20 cellular contexts compared by ENCODE assay signal in genomic region chr11:44418438-44418795, GRCh38.
"Had no signal": no experiment of that assay in that cellular context is flagged by ENCODE, and none has a peak within 500 bp of the region (broad histone marks: within the 10 kb centered on the region; RNA-seq: fewer than 3 reads in every experiment).

No MANE protein-coding gene starts in this region.

- H3K27ac ChIP-seq: epithelial cell of prostate, esophagus muscularis mucosa, gastrocnemius medialis, heart right ventricle, right lobe of liver, spleen, tibial artery, upper lobe of right lung, vagina had no signal

- H3K27ac Mint-ChIP-seq: natural killer cell treated with Interleukin-12 subunit alpha and Interleukin-12 subunit beta and Interleukin-15 and Interleukin-18, amount 100 ng/mL, for 72 hours; stimulated activated memory B cell treated with anti-CD40 and anti-IgM and Interleukin-4, amounts not matched to agents 10 μg/mL and 1 μg/mL and 100 μg/mL, for 72 hours; stimulated activated naive CD8-positive, alpha-beta T cell treated with anti-CD3 and anti-CD28 coated beads, Interleukin-15, Interleukin-2, amounts not matched to agents 100 ng/mL and 50 ng/mL, for 24 hours had no signal

- H3K4me3 ChIP-seq: esophagus muscularis mucosa, gastrocnemius medialis, heart right ventricle, mucosa of descending colon, right lobe of liver, spleen, tibial artery, upper lobe of right lung, vagina had no signal

- H3K36me3 Mint-ChIP-seq: natural killer cell treated with Interleukin-12 subunit alpha and Interleukin-12 subunit beta and Interleukin-15 and Interleukin-18, amount 100 ng/mL, for 72 hours; stimulated activated memory B cell treated with anti-CD40 and anti-IgM and Interleukin-4, amounts not matched to agents 10 μg/mL and 1 μg/mL and 100 μg/mL, for 72 hours had no signal

- H3K9me3 ChIP-seq: esophagus muscularis mucosa, gastrocnemius medialis, heart right ventricle, mucosa of descending colon, right lobe of liver, spleen, tibial artery, upper lobe of right lung, vagina had no signal

- H3K9me3 Mint-ChIP-seq: natural killer cell treated with Interleukin-12 subunit alpha and Interleukin-12 subunit beta and Interleukin-15 and Interleukin-18, amount 100 ng/mL, for 72 hours; stimulated activated memory B cell treated with anti-CD40 and anti-IgM and Interleukin-4, amounts not matched to agents 10 μg/mL and 1 μg/mL and 100 μg/mL, for 72 hours; stimulated activated naive CD8-positive, alpha-beta T cell treated with anti-CD3 and anti-CD28 coated beads, Interleukin-15, Interleukin-2, amounts not matched to agents 100 ng/mL and 50 ng/mL, for 24 hours had no signal

- H3K27me3 ChIP-seq: gastrocnemius medialis, right lobe of liver, vagina had no signal

- H3K4me1 Mint-ChIP-seq: stimulated activated memory B cell treated with anti-CD40 and anti-IgM and Interleukin-4, amounts not matched to agents 10 μg/mL and 1 μg/mL and 100 μg/mL, for 72 hours had no signal

- H3K4me3 Mint-ChIP-seq: natural killer cell treated with Interleukin-12 subunit alpha and Interleukin-12 subunit beta and Interleukin-15 and Interleukin-18, amount 100 ng/mL, for 72 hours; stimulated activated memory B cell treated with anti-CD40 and anti-IgM and Interleukin-4, amounts not matched to agents 10 μg/mL and 1 μg/mL and 100 μg/mL, for 72 hours; stimulated activated naive CD8-positive, alpha-beta T cell treated with anti-CD3 and anti-CD28 coated beads, Interleukin-15, Interleukin-2, amounts not matched to agents 100 ng/mL and 50 ng/mL, for 24 hours had no signal

- H3K36me3 ChIP-seq: esophagus muscularis mucosa, gastrocnemius medialis, heart right ventricle, right lobe of liver, spleen, tibial artery, upper lobe of right lung, vagina had no signal

- DNase-seq: effector memory CD4-positive, alpha-beta T cell; gastrocnemius medialis; heart right ventricle; hypothalamus; mucosa of descending colon; posterior cingulate gyrus; right lobe of liver; spleen; stimulated activated CD4-positive, alpha-beta T cell treated with anti-CD3 and anti-CD28 coated beads, Interleukin-15, amount 100 ng/mL, for 24 hours; stimulated activated CD4-positive, alpha-beta T cell treated with anti-CD3 and anti-CD28 coated beads, Interleukin-1b, Interleukin-23, amount 100 ng/mL, for 48 hours; stimulated activated CD4-positive, alpha-beta T cell treated with anti-CD3 and anti-CD28 coated beads, Interleukin-4, amount 100 ng/mL, for 24 hours; tibial artery; upper lobe of right lung had no signal

- H3K4me1 ChIP-seq: esophagus muscularis mucosa, gastrocnemius medialis, heart right ventricle, right lobe of liver, spleen, tibial artery, upper lobe of right lung, vagina had no signal

- ATAC-seq: gastrocnemius medialis; heart right ventricle; left lobe of liver; mucosa of descending colon; right lobe of liver; stimulated activated memory B cell treated with anti-CD40 and anti-IgM and Interleukin-4, amounts not matched to agents 10 μg/mL and 1 μg/mL and 100 μg/mL, for 72 hours; upper lobe of right lung had no signal
